ENCODE assay signal across 1 cellular context in the genomic region with DNA sequence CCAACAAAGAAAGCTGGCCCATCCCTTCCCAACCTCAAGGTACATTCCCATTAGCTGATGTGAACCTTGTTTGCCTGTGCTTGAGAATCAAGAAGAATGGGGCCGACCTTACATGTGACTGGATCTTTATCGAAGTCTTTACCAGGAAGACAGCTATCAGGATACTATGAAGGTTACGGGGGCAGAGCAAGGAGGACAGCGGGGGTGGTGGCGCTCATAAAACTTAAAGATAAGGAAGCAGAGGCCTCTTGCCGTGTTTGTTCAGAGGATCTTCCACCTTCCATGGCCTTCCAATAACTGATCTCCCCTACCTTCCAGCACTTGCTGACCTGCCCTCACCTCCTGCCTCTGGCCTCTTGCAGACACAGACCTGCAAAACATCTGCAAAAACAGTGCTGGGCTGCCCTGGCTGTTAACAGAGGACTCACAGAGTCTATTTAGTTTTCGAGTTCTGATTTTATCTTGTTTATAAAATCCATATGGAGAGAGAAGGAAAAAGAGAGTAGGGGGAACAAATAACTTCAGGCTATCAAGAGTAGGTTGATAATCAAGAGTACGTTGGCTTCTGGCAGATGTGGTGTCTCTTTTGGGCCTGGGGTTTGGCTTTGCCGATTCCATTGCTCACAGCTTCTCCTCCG.
TF ChIP-seq lines count a peak whose summit lies in the region.

No MANE protein-coding gene starts in this region.

TF ChIP-seq in K562, 482 proteins besides CTCF, POLR2A, EP300 and RAD21 (continued from another document and continues in another):
- TF ChIP-seq, protein P1, sequence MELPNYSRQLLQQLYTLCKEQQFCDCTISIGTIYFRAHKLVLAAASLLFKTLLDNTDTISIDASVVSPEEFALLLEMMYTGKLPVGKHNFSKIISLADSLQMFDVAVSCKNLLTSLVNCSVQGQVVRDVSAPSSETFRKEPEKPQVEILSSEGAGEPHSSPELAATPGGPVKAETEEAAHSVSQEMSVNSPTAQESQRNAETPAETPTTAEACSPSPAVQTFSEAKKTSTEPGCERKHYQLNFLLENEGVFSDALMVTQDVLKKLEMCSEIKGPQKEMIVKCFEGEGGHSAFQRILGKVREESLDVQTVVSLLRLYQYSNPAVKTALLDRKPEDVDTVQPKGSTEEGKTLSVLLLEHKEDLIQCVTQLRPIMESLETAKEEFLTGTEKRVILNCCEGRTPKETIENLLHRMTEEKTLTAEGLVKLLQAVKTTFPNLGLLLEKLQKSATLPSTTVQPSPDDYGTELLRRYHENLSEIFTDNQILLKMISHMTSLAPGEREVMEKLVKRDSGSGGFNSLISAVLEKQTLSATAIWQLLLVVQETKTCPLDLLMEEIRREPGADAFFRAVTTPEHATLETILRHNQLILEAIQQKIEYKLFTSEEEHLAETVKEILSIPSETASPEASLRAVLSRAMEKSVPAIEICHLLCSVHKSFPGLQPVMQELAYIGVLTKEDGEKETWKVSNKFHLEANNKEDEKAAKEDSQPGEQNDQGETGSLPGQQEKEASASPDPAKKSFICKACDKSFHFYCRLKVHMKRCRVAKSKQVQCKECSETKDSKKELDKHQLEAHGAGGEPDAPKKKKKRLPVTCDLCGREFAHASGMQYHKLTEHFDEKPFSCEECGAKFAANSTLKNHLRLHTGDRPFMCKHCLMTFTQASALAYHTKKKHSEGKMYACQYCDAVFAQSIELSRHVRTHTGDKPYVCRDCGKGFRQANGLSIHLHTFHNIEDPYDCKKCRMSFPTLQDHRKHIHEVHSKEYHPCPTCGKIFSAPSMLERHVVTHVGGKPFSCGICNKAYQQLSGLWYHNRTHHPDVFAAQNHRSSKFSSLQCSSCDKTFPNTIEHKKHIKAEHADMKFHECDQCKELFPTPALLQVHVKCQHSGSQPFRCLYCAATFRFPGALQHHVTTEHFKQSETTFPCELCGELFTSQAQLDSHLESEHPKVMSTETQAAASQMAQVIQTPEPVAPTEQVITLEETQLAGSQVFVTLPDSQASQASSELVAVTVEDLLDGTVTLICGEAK (IDR thresholded peaks at IDR 0.05): no peak
- TF ChIP-seq, protein P1 (CRISPR knock-in tag; IDR thresholded peaks at IDR 0.05): no peak
- peak; percentile 39; the same call in 1 of the 2 replicates for TF ChIP-seq L3MBTL2 (IDR thresholded peaks at IDR 0.05)
- no peak for TF ChIP-seq MIER1 (IDR thresholded peaks at IDR 0.05; ENCODE audit: low read depth)
- peak in 1 of 2 experiments; percentile 32; a peak in 1 of 4 replicates for TF ChIP-seq FOXA3 (CRISPR knock-in tag; conservative IDR thresholded peaks at IDR 0.05 in 1 of 2, IDR thresholded peaks at IDR 0.05 in 1 of 2)
- TF ChIP-seq, protein P2, sequence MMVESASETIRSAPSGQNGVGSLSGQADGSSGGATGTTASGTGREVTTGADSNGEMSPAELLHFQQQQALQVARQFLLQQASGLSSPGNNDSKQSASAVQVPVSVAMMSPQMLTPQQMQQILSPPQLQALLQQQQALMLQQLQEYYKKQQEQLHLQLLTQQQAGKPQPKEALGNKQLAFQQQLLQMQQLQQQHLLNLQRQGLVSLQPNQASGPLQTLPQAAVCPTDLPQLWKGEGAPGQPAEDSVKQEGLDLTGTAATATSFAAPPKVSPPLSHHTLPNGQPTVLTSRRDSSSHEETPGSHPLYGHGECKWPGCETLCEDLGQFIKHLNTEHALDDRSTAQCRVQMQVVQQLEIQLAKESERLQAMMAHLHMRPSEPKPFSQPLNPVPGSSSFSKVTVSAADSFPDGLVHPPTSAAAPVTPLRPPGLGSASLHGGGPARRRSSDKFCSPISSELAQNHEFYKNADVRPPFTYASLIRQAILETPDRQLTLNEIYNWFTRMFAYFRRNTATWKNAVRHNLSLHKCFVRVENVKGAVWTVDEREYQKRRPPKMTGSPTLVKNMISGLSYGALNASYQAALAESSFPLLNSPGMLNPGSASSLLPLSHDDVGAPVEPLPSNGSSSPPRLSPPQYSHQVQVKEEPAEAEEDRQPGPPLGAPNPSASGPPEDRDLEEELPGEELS (CRISPR knock-in tag; IDR thresholded peaks at IDR 0.05; ENCODE audit: borderline replicate concordance): no peak
- no peak for TF ChIP-seq SRSF9 (IDR thresholded peaks at IDR 0.05; ENCODE audit: borderline replicate concordance, low read depth, low read length)
- no peak for TF ChIP-seq BCOR (IDR thresholded peaks at IDR 0.05)
- TF ChIP-seq, protein P3, sequence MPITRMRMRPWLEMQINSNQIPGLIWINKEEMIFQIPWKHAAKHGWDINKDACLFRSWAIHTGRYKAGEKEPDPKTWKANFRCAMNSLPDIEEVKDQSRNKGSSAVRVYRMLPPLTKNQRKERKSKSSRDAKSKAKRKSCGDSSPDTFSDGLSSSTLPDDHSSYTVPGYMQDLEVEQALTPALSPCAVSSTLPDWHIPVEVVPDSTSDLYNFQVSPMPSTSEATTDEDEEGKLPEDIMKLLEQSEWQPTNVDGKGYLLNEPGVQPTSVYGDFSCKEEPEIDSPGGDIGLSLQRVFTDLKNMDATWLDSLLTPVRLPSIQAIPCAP (CRISPR knock-in tag; IDR thresholded peaks at IDR 0.05; ENCODE audit: borderline replicate concordance): no peak
- TF ChIP-seq ELF1 (tag; IDR thresholded peaks at IDR 0.05): 0 out of 2 replicates have a peak, but pooled peaks have one; percentile 17
- peak; percentile 45; the same call in 1 of the 2 replicates for TF ChIP-seq RNF2 (IDR thresholded peaks at IDR 0.05)
- no peak for TF ChIP-seq CC2D1A (IDR thresholded peaks at IDR 0.05)
- TF ChIP-seq, protein P4, sequence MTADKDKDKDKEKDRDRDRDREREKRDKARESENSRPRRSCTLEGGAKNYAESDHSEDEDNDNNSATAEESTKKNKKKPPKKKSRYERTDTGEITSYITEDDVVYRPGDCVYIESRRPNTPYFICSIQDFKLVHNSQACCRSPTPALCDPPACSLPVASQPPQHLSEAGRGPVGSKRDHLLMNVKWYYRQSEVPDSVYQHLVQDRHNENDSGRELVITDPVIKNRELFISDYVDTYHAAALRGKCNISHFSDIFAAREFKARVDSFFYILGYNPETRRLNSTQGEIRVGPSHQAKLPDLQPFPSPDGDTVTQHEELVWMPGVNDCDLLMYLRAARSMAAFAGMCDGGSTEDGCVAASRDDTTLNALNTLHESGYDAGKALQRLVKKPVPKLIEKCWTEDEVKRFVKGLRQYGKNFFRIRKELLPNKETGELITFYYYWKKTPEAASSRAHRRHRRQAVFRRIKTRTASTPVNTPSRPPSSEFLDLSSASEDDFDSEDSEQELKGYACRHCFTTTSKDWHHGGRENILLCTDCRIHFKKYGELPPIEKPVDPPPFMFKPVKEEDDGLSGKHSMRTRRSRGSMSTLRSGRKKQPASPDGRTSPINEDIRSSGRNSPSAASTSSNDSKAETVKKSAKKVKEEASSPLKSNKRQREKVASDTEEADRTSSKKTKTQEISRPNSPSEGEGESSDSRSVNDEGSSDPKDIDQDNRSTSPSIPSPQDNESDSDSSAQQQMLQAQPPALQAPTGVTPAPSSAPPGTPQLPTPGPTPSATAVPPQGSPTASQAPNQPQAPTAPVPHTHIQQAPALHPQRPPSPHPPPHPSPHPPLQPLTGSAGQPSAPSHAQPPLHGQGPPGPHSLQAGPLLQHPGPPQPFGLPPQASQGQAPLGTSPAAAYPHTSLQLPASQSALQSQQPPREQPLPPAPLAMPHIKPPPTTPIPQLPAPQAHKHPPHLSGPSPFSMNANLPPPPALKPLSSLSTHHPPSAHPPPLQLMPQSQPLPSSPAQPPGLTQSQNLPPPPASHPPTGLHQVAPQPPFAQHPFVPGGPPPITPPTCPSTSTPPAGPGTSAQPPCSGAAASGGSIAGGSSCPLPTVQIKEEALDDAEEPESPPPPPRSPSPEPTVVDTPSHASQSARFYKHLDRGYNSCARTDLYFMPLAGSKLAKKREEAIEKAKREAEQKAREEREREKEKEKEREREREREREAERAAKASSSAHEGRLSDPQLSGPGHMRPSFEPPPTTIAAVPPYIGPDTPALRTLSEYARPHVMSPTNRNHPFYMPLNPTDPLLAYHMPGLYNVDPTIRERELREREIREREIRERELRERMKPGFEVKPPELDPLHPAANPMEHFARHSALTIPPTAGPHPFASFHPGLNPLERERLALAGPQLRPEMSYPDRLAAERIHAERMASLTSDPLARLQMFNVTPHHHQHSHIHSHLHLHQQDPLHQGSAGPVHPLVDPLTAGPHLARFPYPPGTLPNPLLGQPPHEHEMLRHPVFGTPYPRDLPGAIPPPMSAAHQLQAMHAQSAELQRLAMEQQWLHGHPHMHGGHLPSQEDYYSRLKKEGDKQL (CRISPR knock-in tag; IDR thresholded peaks at IDR 0.05; ENCODE audit: borderline replicate concordance): no peak
- peak; percentile 43; the same call in 1 of the 2 replicates for TF ChIP-seq ESRRA (IDR thresholded peaks at IDR 0.05; ENCODE audit: borderline replicate concordance, low read depth)
- TF ChIP-seq, protein P5, sequence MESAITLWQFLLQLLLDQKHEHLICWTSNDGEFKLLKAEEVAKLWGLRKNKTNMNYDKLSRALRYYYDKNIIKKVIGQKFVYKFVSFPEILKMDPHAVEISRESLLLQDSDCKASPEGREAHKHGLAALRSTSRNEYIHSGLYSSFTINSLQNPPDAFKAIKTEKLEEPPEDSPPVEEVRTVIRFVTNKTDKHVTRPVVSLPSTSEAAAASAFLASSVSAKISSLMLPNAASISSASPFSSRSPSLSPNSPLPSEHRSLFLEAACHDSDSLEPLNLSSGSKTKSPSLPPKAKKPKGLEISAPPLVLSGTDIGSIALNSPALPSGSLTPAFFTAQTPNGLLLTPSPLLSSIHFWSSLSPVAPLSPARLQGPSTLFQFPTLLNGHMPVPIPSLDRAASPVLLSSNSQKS (CRISPR knock-in tag; IDR thresholded peaks at IDR 0.05): no peak
- no peak for TF ChIP-seq CHD2 (IDR thresholded peaks at IDR 0.05; ENCODE audit: low read depth, low read length)
- TF ChIP-seq RCOR1 (IDR thresholded peaks at IDR 0.05; ENCODE audit: borderline replicate concordance in 1 of 2, low read depth in 2 of 2, low read length in 2 of 2): peak in 1 of 2 experiments; percentile 40; a peak in 1 of 4 replicates
- TF ChIP-seq, protein P6, sequence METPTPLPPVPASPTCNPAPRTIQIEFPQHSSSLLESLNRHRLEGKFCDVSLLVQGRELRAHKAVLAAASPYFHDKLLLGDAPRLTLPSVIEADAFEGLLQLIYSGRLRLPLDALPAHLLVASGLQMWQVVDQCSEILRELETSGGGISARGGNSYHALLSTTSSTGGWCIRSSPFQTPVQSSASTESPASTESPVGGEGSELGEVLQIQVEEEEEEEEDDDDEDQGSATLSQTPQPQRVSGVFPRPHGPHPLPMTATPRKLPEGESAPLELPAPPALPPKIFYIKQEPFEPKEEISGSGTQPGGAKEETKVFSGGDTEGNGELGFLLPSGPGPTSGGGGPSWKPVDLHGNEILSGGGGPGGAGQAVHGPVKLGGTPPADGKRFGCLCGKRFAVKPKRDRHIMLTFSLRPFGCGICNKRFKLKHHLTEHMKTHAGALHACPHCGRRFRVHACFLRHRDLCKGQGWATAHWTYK (CRISPR knock-in tag; IDR thresholded peaks at IDR 0.05): no peak
- TF ChIP-seq CREM (IDR thresholded peaks at IDR 0.05; ENCODE audit: low read depth): no peak
- TF ChIP-seq ZBED1 (IDR thresholded peaks at IDR 0.05): no peak
- no peak for TF ChIP-seq NFATC3 (IDR thresholded peaks at IDR 0.05)
- TF ChIP-seq ZNF766 (CRISPR knock-in tag; conservative IDR thresholded peaks at IDR 0.05): peak; percentile 45; the same call in 1 of the 2 replicates
- TF ChIP-seq KLF1 (tag; IDR thresholded peaks at IDR 0.05): no peak
- TF ChIP-seq, protein P7, sequence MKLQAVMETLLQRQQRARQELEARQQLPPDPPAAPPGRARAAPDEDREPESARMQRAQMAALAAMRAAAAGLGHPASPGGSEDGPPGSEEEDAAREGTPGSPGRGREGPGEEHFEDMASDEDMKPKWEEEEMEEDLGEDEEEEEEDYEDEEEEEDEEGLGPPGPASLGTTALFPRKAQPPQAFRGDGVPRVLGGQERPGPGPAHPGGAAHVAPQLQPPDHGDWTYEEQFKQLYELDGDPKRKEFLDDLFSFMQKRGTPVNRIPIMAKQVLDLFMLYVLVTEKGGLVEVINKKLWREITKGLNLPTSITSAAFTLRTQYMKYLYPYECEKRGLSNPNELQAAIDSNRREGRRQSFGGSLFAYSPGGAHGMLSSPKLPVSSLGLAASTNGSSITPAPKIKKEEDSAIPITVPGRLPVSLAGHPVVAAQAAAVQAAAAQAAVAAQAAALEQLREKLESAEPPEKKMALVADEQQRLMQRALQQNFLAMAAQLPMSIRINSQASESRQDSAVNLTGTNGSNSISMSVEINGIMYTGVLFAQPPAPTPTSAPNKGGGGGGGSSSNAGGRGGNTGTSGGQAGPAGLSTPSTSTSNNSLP (IDR thresholded peaks at IDR 0.05; ENCODE audit: borderline replicate concordance, low read depth, low read length): no peak
- TF ChIP-seq HNRNPL (IDR thresholded peaks at IDR 0.05; ENCODE audit: low read depth, low read length): no peak
- TF ChIP-seq EGR1 (conservative IDR thresholded peaks at IDR 0.05): peak; percentile 58
- TF ChIP-seq NR3C1 (CRISPR knock-in tag; IDR thresholded peaks at IDR 0.05): no peak
- no peak for TF ChIP-seq ZBTB1 (CRISPR knock-in tag; IDR thresholded peaks at IDR 0.05; ENCODE audit: borderline replicate concordance, low read depth)
- TF ChIP-seq CEBPB (tag; IDR thresholded peaks at IDR 0.05): no peak
- 0 out of 2 replicates have a peak, but pooled peaks have one; percentile 9 for TF ChIP-seq ZNF197 (CRISPR knock-in tag; IDR thresholded peaks at IDR 0.05; ENCODE audit: low read depth)
